In the genomic region with DNA sequence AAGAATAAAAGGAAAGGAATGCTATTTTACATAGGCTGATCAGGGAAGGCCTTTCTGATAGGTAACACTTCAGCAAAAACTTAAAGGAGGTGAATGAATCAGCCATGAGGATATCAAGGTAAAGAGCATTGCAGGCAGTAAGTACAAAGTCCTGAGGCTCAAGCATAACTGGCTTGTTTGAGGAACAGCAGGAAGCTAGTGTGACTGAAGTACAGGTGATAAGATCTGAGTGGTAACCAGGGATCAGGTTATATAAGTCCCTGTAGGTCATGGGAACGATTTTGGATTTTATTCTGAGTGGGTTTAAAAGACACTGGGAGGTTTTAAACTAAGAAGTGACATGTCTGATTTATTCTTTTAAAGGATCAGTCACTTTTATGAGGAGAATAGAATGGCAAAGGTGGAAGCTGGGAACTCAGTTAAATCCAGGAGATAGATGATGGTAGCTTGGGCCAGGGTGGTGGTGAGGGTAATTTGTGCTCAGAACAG, we compare ENCODE assay signal across 18 cellular contexts. TPM values are rescaled to one million over a fixed set of nuclear protein-coding genes. Genes with fewer than 3 reads are reported as not detected.
DNase-seq lines count a peak whose midpoint lies in the region; ATAC-seq, FAIRE-seq and TF ChIP-seq lines count a peak whose summit lies in the region.
"Had no signal": no experiment of that assay in that cellular context is flagged by ENCODE, and none has a peak within 500 bp of the region (broad histone marks: within the 10 kb centered on the region; RNA-seq: fewer than 3 reads in every experiment).

No MANE protein-coding gene starts in this region.

- no peaks in the 10 kb centered on the region for H3K4me1 ChIP-seq in pancreas
- H3K4me1 ChIP-seq: thyroid gland had no signal

- no peaks in the 10 kb centered on the region for H3K9me3 ChIP-seq in pancreas
- H3K9me3 ChIP-seq: BLaER1, thyroid gland had no signal

- ATAC-seq in pancreas: peak in 3 of 4 donors; percentile 68 to 81 (median 78)
- no peak for ATAC-seq in GM21447 (IDR thresholded peaks at IDR 0.05; ENCODE audit: unreplicated experiment)
- ATAC-seq: sciatic nerve had no signal

- H3K36me3 ChIP-seq in pancreas: no peaks in the 10 kb centered on the region
- H3K36me3 ChIP-seq: BLaER1, thyroid gland had no signal

- DNase-seq in DMS53 (lab: John Stamatoyannopoulos, UW) (peak; percentile 85), M059J (ENCODE audit: low read depth) (peak; percentile 24), epithelial cell of prostate (ENCODE audit: low read depth, low spot score) (no peak), pancreas (no peak), nucleus accumbens (lab: John Stamatoyannopoulos, UW) (no peak), H4 (ENCODE audit: low spot score) (no peak), NCI-H2227 treated with DMSO at 0.1 percent for 48 hours (lab: John Stamatoyannopoulos, UW) (no peak)
- DNase-seq: activated CD4-positive, alpha-beta T cell treated with anti-CD3 and anti-CD28 coated beads, Interleukin-2, amount 10 ng/mL, durations not matched to agents 24 days and 14 days; activated naive CD4-positive, alpha-beta T cell treated with anti-CD3 and anti-CD28 coated beads for 36 hours; IMR-90; MV-4-11; NCI-H2171; SHP77; stimulated activated CD8-positive, alpha-beta memory T cell treated with anti-CD3 and anti-CD28 coated beads, Interleukin-4, amount 100 ng/mL, for 48 hours; thyroid gland had no signal

- no peak for FAIRE-seq in pancreas (lab: Jason Lieb, UNC)

- no peak overlapping the region for H3K4me3 ChIP-seq in pancreas
- H3K4me3 ChIP-seq: BLaER1, thyroid gland had no signal

- intact Hi-C loops in pancreas (cut with DNase I): no loop called here

- TF ChIP-seq CTCF in pancreas (IDR thresholded peaks at IDR 0.05): no peak

- no peaks in the 10 kb centered on the region for H3K27me3 ChIP-seq in pancreas
- H3K27me3 ChIP-seq: BLaER1, thyroid gland had no signal

- H3K27ac ChIP-seq in epithelial cell of prostate: peak overlapping the region; percentile 2
- H3K27ac ChIP-seq in pancreas: no peak overlapping the region
- H3K27ac ChIP-seq: BLaER1, thyroid gland had no signal

- 0 to 3% methylated on average over 1 of the region's 1 CpG for WGBS in pancreas, 2 donors

RNA-seq across cellular contexts. Expression of gene THOC2, which starts 47.1 kb away (rescaled TPM):
- 64.6 and 111 TPM in 2 replicates for total RNA-seq in M059J (2014; rRNA removed; shearing (Covaris generic))
- total RNA-seq in pancreas: 10 to 100 TPM; 18.9 to 39.5 (median 25.3) TPM
- polyA plus RNA-seq in pancreas: 10 to 100 TPM; 21.9 to 52.6 TPM
- total RNA-seq in H4 (2014; rRNA removed; shearing (Covaris generic)): 37.7 and 39.6 TPM in 2 replicates

Comparison
In these comparisons a context has a peak if more than half of its experiments do, and no peak if none do; other contexts are left out.
1. DNase-seq: peak in DMS53 (single experiment) and M059J (single experiment); none in epithelial cell of prostate (single experiment), pancreas (0 of 6), nucleus accumbens (0 of 56), H4 (single experiment) and NCI-H2227 treated with DMSO at 0.1 percent for 48 hours (single experiment).